1 cellular context compared by ENCODE assay signal in genomic region chr2:8684885-8685696, GRCh38.
TF ChIP-seq lines count a peak whose summit lies in the region.

No MANE protein-coding gene starts in this region.

TF ChIP-seq in HepG2, 621 proteins besides CTCF, POLR2A, EP300 and RAD21 (continued from another document):
- TF ChIP-seq, protein P1, sequence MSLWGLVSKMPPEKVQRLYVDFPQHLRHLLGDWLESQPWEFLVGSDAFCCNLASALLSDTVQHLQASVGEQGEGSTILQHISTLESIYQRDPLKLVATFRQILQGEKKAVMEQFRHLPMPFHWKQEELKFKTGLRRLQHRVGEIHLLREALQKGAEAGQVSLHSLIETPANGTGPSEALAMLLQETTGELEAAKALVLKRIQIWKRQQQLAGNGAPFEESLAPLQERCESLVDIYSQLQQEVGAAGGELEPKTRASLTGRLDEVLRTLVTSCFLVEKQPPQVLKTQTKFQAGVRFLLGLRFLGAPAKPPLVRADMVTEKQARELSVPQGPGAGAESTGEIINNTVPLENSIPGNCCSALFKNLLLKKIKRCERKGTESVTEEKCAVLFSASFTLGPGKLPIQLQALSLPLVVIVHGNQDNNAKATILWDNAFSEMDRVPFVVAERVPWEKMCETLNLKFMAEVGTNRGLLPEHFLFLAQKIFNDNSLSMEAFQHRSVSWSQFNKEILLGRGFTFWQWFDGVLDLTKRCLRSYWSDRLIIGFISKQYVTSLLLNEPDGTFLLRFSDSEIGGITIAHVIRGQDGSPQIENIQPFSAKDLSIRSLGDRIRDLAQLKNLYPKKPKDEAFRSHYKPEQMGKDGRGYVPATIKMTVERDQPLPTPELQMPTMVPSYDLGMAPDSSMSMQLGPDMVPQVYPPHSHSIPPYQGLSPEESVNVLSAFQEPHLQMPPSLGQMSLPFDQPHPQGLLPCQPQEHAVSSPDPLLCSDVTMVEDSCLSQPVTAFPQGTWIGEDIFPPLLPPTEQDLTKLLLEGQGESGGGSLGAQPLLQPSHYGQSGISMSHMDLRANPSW (CRISPR knock-in tag; IDR thresholded peaks at IDR 0.05; ENCODE audit: borderline replicate concordance): 0 out of 2 replicates have a peak, but pooled peaks have one; percentile 59
- TF ChIP-seq ZNF343 (CRISPR knock-in tag; IDR thresholded peaks at IDR 0.05): 0 out of 2 replicates have a peak, but pooled peaks have one; percentile 26
- TF ChIP-seq MED1 (CRISPR knock-in tag; IDR thresholded peaks at IDR 0.05): peak; percentile 69; the same call in 1 of the 2 replicates
- peak; percentile 87 for TF ChIP-seq MEF2D (CRISPR knock-in tag; IDR thresholded peaks at IDR 0.05)
- TF ChIP-seq HOXD1 (CRISPR knock-in tag; IDR thresholded peaks at IDR 0.05): peak; percentile 53
- TF ChIP-seq, protein P2, sequence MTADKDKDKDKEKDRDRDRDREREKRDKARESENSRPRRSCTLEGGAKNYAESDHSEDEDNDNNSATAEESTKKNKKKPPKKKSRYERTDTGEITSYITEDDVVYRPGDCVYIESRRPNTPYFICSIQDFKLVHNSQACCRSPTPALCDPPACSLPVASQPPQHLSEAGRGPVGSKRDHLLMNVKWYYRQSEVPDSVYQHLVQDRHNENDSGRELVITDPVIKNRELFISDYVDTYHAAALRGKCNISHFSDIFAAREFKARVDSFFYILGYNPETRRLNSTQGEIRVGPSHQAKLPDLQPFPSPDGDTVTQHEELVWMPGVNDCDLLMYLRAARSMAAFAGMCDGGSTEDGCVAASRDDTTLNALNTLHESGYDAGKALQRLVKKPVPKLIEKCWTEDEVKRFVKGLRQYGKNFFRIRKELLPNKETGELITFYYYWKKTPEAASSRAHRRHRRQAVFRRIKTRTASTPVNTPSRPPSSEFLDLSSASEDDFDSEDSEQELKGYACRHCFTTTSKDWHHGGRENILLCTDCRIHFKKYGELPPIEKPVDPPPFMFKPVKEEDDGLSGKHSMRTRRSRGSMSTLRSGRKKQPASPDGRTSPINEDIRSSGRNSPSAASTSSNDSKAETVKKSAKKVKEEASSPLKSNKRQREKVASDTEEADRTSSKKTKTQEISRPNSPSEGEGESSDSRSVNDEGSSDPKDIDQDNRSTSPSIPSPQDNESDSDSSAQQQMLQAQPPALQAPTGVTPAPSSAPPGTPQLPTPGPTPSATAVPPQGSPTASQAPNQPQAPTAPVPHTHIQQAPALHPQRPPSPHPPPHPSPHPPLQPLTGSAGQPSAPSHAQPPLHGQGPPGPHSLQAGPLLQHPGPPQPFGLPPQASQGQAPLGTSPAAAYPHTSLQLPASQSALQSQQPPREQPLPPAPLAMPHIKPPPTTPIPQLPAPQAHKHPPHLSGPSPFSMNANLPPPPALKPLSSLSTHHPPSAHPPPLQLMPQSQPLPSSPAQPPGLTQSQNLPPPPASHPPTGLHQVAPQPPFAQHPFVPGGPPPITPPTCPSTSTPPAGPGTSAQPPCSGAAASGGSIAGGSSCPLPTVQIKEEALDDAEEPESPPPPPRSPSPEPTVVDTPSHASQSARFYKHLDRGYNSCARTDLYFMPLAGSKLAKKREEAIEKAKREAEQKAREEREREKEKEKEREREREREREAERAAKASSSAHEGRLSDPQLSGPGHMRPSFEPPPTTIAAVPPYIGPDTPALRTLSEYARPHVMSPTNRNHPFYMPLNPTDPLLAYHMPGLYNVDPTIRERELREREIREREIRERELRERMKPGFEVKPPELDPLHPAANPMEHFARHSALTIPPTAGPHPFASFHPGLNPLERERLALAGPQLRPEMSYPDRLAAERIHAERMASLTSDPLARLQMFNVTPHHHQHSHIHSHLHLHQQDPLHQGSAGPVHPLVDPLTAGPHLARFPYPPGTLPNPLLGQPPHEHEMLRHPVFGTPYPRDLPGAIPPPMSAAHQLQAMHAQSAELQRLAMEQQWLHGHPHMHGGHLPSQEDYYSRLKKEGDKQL (CRISPR knock-in tag; IDR thresholded peaks at IDR 0.05; ENCODE audit: low read depth): no peak
- TF ChIP-seq, protein P3, sequence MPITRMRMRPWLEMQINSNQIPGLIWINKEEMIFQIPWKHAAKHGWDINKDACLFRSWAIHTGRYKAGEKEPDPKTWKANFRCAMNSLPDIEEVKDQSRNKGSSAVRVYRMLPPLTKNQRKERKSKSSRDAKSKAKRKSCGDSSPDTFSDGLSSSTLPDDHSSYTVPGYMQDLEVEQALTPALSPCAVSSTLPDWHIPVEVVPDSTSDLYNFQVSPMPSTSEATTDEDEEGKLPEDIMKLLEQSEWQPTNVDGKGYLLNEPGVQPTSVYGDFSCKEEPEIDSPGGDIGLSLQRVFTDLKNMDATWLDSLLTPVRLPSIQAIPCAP (CRISPR knock-in tag; IDR thresholded peaks at IDR 0.05; ENCODE audit: low read depth): 0 out of 2 replicates have a peak, but pooled peaks have one; percentile 69
TF ChIP-seq in HepG2: peak in this region for 290.
